In the genomic region with DNA sequence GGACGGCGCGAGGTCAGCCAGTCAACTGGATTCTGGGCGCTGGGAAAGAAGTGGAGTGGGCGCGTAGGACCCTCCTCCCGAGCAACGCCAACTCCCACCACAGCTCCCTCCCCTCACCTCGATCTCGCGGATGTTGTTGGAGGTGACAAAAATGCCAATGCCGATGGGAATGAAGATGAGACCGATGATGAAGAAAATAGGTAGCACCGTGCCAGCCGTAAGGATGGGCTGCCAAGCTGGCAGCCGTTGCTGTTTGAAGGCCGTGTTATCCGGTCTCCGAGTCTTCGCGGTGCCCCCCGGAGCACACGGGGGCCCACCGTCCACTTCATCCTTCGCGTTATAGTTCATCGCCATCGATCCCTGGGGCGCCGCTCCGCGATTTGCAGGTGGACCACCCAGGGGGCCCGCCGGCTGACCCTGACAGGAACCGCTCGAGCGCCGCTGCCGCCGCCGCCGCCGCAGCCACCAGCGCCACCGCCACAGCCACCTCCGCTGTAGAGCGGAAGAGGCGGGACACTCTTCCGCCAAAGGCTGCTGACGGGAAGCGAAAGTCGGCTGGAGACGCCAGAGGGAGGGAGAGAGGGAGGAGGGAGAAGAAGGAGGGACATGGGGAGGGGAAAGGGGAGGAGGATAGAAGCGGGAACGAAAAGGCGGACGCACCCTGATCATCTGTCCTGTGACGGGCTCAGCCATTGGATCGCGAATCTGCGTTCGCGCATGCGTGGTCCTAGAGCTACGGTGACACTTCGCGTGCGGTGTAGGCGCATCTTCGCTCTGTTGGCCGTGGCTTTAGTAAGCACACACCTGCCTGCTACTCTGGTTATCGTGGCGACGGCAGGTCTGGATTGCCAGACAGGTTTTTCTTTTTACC, we compare ENCODE assay signal across 1 cellular context.
TF ChIP-seq lines count a peak whose summit lies in the region.

A gene (minus strand): TSS at position 508 of the 871 bp plus-strand sequence. CDS start 154 bp downstream, at position 354.

TF ChIP-seq in HepG2, 621 proteins besides CTCF, POLR2A, EP300 and RAD21 (continued from another document and continues in another):
- no peak; the same call in 1 of the 2 replicates for TF ChIP-seq ZNF558 (CRISPR knock-in tag; IDR thresholded peaks at IDR 0.05; ENCODE audit: borderline replicate concordance)
- TF ChIP-seq, protein P1, sequence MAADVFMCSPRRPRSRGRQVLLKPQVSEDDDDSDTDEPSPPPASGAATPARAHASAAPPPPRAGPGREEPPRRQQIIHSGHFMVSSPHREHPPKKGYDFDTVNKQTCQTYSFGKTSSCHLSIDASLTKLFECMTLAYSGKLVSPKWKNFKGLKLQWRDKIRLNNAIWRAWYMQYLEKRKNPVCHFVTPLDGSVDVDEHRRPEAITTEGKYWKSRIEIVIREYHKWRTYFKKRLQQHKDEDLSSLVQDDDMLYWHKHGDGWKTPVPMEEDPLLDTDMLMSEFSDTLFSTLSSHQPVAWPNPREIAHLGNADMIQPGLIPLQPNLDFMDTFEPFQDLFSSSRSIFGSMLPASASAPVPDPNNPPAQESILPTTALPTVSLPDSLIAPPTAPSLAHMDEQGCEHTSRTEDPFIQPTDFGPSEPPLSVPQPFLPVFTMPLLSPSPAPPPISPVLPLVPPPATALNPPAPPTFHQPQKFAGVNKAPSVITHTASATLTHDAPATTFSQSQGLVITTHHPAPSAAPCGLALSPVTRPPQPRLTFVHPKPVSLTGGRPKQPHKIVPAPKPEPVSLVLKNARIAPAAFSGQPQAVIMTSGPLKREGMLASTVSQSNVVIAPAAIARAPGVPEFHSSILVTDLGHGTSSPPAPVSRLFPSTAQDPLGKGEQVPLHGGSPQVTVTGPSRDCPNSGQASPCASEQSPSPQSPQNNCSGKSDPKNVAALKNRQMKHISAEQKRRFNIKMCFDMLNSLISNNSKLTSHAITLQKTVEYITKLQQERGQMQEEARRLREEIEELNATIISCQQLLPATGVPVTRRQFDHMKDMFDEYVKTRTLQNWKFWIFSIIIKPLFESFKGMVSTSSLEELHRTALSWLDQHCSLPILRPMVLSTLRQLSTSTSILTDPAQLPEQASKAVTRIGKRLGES (CRISPR knock-in tag; IDR thresholded peaks at IDR 0.05; ENCODE audit: borderline replicate concordance): no peak
- TF ChIP-seq KDM4B (CRISPR knock-in tag; IDR thresholded peaks at IDR 0.05): peak; percentile 82; the same call in 1 of the 2 replicates
- no peak for TF ChIP-seq TCF12 (IDR thresholded peaks at IDR 0.05)
- TF ChIP-seq TCF12 (CRISPR knock-in tag; IDR thresholded peaks at IDR 0.05): 0 out of 2 replicates have a peak, but pooled peaks have one; percentile 28
- TF ChIP-seq, protein P2, sequence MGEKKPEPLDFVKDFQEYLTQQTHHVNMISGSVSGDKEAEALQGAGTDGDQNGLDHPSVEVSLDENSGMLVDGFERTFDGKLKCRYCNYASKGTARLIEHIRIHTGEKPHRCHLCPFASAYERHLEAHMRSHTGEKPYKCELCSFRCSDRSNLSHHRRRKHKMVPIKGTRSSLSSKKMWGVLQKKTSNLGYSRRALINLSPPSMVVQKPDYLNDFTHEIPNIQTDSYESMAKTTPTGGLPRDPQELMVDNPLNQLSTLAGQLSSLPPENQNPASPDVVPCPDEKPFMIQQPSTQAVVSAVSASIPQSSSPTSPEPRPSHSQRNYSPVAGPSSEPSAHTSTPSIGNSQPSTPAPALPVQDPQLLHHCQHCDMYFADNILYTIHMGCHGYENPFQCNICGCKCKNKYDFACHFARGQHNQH (CRISPR knock-in tag; IDR thresholded peaks at IDR 0.05): peak; percentile 78
- TF ChIP-seq AGO1 (IDR thresholded peaks at IDR 0.05; ENCODE audit: low read depth, low read length, poor library complexity, severe bottlenecking): peak; percentile 66
- TF ChIP-seq, protein P3, sequence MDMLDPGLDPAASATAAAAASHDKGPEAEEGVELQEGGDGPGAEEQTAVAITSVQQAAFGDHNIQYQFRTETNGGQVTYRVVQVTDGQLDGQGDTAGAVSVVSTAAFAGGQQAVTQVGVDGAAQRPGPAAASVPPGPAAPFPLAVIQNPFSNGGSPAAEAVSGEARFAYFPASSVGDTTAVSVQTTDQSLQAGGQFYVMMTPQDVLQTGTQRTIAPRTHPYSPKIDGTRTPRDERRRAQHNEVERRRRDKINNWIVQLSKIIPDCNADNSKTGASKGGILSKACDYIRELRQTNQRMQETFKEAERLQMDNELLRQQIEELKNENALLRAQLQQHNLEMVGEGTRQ (IDR thresholded peaks at IDR 0.05; ENCODE audit: low read depth, low read length): peak; percentile 81
- TF ChIP-seq, protein P3 (CRISPR knock-in tag; IDR thresholded peaks at IDR 0.05; ENCODE audit: borderline replicate concordance): peak; percentile 79; the same call in 1 of the 2 replicates
- TF ChIP-seq NFKB2 (CRISPR knock-in tag; IDR thresholded peaks at IDR 0.05; ENCODE audit: borderline replicate concordance): peak; percentile 54
- TF ChIP-seq ZNF660 (CRISPR knock-in tag; IDR thresholded peaks at IDR 0.05; ENCODE audit: borderline replicate concordance, low read depth): no peak
- TF ChIP-seq, protein P4, sequence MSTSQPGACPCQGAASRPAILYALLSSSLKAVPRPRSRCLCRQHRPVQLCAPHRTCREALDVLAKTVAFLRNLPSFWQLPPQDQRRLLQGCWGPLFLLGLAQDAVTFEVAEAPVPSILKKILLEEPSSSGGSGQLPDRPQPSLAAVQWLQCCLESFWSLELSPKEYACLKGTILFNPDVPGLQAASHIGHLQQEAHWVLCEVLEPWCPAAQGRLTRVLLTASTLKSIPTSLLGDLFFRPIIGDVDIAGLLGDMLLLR (CRISPR knock-in tag; IDR thresholded peaks at IDR 0.05): peak; percentile 66
- 0 out of 2 replicates have a peak, but pooled peaks have one; percentile 24 for TF ChIP-seq ZNF839 (CRISPR knock-in tag; IDR thresholded peaks at IDR 0.05; ENCODE audit: borderline replicate concordance)
- peak; percentile 91 for TF ChIP-seq ZNF34 (CRISPR knock-in tag; IDR thresholded peaks at IDR 0.05; ENCODE audit: borderline replicate concordance)
- TF ChIP-seq, protein P5, sequence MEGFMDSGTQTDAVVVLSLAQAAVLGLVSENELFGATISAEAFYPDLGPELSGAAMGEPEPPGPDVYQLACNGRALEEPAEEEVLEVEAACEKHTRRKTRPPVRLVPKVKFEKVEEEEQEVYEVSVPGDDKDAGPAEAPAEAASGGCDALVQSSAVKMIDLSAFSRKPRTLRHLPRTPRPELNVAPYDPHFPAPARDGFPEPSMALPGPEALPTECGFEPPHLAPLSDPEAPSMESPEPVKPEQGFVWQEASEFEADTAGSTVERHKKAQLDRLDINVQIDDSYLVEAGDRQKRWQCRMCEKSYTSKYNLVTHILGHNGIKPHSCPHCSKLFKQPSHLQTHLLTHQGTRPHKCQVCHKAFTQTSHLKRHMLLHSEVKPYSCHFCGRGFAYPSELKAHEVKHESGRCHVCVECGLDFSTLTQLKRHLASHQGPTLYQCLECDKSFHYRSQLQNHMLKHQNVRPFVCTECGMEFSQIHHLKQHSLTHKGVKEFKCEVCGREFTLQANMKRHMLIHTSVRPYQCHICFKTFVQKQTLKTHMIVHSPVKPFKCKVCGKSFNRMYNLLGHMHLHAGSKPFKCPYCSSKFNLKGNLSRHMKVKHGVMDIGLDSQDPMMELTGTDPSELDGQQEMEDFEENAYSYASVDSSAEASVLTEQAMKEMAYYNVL (CRISPR knock-in tag; IDR thresholded peaks at IDR 0.05; ENCODE audit: borderline replicate concordance): peak; percentile 94
- TF ChIP-seq ZNF614 (CRISPR knock-in tag; IDR thresholded peaks at IDR 0.05; ENCODE audit: borderline replicate concordance): peak; percentile 56; the same call in 1 of the 2 replicates
- TF ChIP-seq, protein P6, sequence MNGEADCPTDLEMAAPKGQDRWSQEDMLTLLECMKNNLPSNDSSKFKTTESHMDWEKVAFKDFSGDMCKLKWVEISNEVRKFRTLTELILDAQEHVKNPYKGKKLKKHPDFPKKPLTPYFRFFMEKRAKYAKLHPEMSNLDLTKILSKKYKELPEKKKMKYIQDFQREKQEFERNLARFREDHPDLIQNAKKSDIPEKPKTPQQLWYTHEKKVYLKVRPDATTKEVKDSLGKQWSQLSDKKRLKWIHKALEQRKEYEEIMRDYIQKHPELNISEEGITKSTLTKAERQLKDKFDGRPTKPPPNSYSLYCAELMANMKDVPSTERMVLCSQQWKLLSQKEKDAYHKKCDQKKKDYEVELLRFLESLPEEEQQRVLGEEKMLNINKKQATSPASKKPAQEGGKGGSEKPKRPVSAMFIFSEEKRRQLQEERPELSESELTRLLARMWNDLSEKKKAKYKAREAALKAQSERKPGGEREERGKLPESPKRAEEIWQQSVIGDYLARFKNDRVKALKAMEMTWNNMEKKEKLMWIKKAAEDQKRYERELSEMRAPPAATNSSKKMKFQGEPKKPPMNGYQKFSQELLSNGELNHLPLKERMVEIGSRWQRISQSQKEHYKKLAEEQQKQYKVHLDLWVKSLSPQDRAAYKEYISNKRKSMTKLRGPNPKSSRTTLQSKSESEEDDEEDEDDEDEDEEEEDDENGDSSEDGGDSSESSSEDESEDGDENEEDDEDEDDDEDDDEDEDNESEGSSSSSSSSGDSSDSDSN (CRISPR knock-in tag; IDR thresholded peaks at IDR 0.05): peak; percentile 83
- TF ChIP-seq HNRNPLL (IDR thresholded peaks at IDR 0.05; ENCODE audit: low read depth, low read length, poor library complexity, severe bottlenecking): peak; percentile 94
- TF ChIP-seq MTA3 (CRISPR knock-in tag; IDR thresholded peaks at IDR 0.05): no peak
- TF ChIP-seq SIN3A (IDR thresholded peaks at IDR 0.05; ENCODE audit: borderline replicate concordance, low read depth, low read length): peak; percentile 81; the same call in 1 of the 2 replicates
- TF ChIP-seq, protein P7, sequence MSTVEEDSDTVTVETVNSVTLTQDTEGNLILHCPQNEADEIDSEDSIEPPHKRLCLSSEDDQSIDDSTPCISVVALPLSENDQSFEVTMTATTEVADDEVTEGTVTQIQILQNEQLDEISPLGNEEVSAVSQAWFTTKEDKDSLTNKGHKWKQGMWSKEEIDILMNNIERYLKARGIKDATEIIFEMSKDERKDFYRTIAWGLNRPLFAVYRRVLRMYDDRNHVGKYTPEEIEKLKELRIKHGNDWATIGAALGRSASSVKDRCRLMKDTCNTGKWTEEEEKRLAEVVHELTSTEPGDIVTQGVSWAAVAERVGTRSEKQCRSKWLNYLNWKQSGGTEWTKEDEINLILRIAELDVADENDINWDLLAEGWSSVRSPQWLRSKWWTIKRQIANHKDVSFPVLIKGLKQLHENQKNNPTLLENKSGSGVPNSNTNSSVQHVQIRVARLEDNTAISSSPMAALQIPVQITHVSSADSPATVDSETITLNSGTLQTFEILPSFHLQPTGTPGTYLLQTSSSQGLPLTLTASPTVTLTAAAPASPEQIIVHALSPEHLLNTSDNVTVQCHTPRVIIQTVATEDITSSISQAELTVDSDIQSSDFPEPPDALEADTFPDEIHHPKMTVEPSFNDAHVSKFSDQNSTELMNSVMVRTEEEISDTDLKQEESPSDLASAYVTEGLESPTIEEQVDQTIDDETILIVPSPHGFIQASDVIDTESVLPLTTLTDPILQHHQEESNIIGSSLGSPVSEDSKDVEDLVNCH (CRISPR knock-in tag; IDR thresholded peaks at IDR 0.05): peak; percentile 90; the same call in 1 of the 2 replicates
- TF ChIP-seq DPF2 (CRISPR knock-in tag; IDR thresholded peaks at IDR 0.05; ENCODE audit: borderline replicate concordance, low read depth): no peak
- peak; percentile 71; the same call in 1 of the 2 replicates for TF ChIP-seq ETV6 (CRISPR knock-in tag; conservative IDR thresholded peaks at IDR 0.05)
- TF ChIP-seq CC2D1A (CRISPR knock-in tag; IDR thresholded peaks at IDR 0.05): no peak
- TF ChIP-seq TOPORS (CRISPR knock-in tag; IDR thresholded peaks at IDR 0.05): peak; percentile 80; the same call in 1 of the 2 replicates
- no peak for TF ChIP-seq ZNF589 (CRISPR knock-in tag; conservative IDR thresholded peaks at IDR 0.05)
- no peak for TF ChIP-seq GLI4 (CRISPR knock-in tag; IDR thresholded peaks at IDR 0.05; ENCODE audit: borderline replicate concordance)
- TF ChIP-seq TARDBP (CRISPR knock-in tag; IDR thresholded peaks at IDR 0.05): peak; percentile 65; the same call in 1 of the 2 replicates
- peak; percentile 77; the same call in 1 of the 2 replicates for TF ChIP-seq MEIS1 (CRISPR knock-in tag; IDR thresholded peaks at IDR 0.05; ENCODE audit: borderline replicate concordance)
- no peak for TF ChIP-seq NONO (IDR thresholded peaks at IDR 0.05)
- peak; percentile 81; the same call in 1 of the 2 replicates for TF ChIP-seq NONO (CRISPR knock-in tag; conservative IDR thresholded peaks at IDR 0.05)
- no peak for TF ChIP-seq AKAP8 (CRISPR knock-in tag; IDR thresholded peaks at IDR 0.05)
- TF ChIP-seq KDM3A (CRISPR knock-in tag; IDR thresholded peaks at IDR 0.05; ENCODE audit: low read depth): peak; percentile 64; the same call in 1 of the 2 replicates
- TF ChIP-seq, protein P8, sequence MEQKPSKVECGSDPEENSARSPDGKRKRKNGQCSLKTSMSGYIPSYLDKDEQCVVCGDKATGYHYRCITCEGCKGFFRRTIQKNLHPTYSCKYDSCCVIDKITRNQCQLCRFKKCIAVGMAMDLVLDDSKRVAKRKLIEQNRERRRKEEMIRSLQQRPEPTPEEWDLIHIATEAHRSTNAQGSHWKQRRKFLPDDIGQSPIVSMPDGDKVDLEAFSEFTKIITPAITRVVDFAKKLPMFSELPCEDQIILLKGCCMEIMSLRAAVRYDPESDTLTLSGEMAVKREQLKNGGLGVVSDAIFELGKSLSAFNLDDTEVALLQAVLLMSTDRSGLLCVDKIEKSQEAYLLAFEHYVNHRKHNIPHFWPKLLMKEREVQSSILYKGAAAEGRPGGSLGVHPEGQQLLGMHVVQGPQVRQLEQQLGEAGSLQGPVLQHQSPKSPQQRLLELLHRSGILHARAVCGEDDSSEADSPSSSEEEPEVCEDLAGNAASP (CRISPR knock-in tag; IDR thresholded peaks at IDR 0.05; ENCODE audit: borderline replicate concordance): no peak
- TF ChIP-seq ZNF782 (CRISPR knock-in tag; IDR thresholded peaks at IDR 0.05; ENCODE audit: borderline replicate concordance): 0 out of 2 replicates have a peak, but pooled peaks have one; percentile 46
- TF ChIP-seq MAF1 (CRISPR knock-in tag; IDR thresholded peaks at IDR 0.05; ENCODE audit: borderline replicate concordance): no peak
- TF ChIP-seq PHF8 (CRISPR knock-in tag; IDR thresholded peaks at IDR 0.05): peak; percentile 95
- TF ChIP-seq, protein P9, sequence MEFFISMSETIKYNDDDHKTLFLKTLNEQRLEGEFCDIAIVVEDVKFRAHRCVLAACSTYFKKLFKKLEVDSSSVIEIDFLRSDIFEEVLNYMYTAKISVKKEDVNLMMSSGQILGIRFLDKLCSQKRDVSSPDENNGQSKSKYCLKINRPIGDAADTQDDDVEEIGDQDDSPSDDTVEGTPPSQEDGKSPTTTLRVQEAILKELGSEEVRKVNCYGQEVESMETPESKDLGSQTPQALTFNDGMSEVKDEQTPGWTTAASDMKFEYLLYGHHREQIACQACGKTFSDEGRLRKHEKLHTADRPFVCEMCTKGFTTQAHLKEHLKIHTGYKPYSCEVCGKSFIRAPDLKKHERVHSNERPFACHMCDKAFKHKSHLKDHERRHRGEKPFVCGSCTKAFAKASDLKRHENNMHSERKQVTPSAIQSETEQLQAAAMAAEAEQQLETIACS (CRISPR knock-in tag; IDR thresholded peaks at IDR 0.05): no peak
- TF ChIP-seq CEBPG (CRISPR knock-in tag; IDR thresholded peaks at IDR 0.05): 0 out of 2 replicates have a peak, but pooled peaks have one; percentile 2
- TF ChIP-seq POGZ (CRISPR knock-in tag; IDR thresholded peaks at IDR 0.05): peak; percentile 97
